ENCODE assay signal across 1 cellular context in the genomic region with DNA sequence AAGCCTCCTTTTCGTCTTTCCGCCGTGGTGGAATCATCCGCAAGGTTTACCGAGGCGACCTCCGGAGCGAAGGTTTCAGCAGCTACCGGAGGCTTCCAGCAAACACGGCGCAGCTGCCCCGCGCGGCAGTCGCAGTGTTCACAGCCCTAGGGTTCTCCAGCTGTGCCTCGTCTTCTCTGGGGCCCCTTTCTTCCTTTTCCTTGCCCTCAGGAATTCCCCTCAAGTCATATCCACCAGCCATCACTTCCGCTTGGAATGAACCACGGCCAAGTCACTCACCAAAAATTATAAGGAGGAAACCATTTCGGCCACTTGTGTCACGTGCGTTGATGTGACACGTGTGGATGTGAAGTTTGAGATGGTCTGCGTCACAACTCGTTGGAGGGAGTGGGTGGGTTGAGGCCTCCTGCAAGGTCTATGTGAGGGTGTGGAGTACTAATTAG.
TF ChIP-seq lines count a peak whose summit lies in the region.

No MANE protein-coding gene starts in this region.

TF ChIP-seq in GM23338, 12 proteins besides CTCF, POLR2A, EP300 and RAD21 (continued from another document):
- TF ChIP-seq, protein P1, sequence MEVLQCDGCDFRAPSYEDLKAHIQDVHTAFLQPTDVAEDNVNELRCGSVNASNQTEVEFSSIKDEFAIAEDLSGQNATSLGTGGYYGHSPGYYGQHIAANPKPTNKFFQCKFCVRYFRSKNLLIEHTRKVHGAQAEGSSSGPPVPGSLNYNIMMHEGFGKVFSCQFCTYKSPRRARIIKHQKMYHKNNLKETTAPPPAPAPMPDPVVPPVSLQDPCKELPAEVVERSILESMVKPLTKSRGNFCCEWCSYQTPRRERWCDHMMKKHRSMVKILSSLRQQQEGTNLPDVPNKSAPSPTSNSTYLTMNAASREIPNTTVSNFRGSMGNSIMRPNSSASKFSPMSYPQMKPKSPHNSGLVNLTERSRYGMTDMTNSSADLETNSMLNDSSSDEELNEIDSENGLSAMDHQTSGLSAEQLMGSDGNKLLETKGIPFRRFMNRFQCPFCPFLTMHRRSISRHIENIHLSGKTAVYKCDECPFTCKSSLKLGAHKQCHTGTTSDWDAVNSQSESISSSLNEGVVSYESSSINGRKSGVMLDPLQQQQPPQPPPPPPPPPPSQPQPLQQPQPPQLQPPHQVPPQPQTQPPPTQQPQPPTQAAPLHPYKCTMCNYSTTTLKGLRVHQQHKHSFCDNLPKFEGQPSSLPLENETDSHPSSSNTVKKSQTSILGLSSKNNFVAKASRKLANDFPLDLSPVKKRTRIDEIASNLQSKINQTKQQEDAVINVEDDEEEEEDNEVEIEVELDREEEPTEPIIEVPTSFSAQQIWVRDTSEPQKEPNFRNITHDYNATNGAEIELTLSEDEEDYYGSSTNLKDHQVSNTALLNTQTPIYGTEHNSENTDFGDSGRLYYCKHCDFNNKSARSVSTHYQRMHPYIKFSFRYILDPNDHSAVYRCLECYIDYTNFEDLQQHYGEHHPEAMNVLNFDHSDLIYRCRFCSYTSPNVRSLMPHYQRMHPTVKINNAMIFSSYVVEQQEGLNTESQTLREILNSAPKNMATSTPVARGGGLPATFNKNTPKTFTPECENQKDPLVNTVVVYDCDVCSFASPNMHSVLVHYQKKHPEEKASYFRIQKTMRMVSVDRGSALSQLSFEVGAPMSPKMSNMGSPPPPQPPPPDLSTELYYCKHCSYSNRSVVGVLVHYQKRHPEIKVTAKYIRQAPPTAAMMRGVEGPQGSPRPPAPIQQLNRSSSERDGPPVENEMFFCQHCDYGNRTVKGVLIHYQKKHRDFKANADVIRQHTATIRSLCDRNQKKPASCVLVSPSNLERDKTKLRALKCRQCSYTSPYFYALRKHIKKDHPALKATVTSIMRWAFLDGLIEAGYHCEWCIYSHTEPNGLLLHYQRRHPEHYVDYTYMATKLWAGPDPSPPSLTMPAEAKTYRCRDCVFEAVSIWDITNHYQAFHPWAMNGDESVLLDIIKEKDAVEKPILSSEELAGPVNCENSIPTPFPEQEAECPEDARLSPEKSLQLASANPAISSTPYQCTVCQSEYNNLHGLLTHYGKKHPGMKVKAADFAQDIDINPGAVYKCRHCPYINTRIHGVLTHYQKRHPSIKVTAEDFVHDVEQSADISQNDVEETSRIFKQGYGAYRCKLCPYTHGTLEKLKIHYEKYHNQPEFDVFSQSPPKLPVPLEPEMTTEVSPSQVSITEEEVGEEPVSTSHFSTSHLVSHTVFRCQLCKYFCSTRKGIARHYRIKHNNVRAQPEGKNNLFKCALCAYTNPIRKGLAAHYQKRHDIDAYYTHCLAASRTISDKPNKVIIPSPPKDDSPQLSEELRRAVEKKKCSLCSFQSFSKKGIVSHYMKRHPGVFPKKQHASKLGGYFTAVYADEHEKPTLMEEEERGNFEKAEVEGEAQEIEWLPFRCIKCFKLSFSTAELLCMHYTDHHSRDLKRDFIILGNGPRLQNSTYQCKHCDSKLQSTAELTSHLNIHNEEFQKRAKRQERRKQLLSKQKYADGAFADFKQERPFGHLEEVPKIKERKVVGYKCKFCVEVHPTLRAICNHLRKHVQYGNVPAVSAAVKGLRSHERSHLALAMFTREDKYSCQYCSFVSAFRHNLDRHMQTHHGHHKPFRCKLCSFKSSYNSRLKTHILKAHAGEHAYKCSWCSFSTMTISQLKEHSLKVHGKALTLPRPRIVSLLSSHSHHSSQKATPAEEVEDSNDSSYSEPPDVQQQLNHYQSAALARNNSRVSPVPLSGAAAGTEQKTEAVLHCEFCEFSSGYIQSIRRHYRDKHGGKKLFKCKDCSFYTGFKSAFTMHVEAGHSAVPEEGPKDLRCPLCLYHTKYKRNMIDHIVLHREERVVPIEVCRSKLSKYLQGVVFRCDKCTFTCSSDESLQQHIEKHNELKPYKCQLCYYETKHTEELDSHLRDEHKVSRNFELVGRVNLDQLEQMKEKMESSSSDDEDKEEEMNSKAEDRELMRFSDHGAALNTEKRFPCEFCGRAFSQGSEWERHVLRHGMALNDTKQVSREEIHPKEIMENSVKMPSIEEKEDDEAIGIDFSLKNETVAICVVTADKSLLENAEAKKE (CRISPR knock-in tag; IDR thresholded peaks at IDR 0.05) = no peak
- TF ChIP-seq EZH2phosphoT487 (IDR thresholded peaks at IDR 0.05; ENCODE audit: unreplicated experiment) = no peak
TF ChIP-seq in GM23338: peak in this region for 0.
